12 cellular contexts compared by ENCODE assay signal in genomic region chr2:6506311-6507258, GRCh38.
A peak's percentile ranks its signal among the peaks of the same experiment; 100 is the strongest.
DNase-seq lines count a peak whose midpoint lies in the region; FAIRE-seq and TF ChIP-seq lines count a peak whose summit lies in the region.
"Had no signal": no experiment of that assay in that cellular context is flagged by ENCODE, and none has a peak within 500 bp of the region (broad histone marks: within the 10 kb centered on the region; RNA-seq: fewer than 3 reads in every experiment).

No MANE protein-coding gene starts in this region.

- H3K9me3 ChIP-seq in sigmoid colon (no peaks in the 10 kb centered on the region), WERI-Rb-1 (ENCODE audit: severe bottlenecking) (no peaks in the 10 kb centered on the region), tibial nerve (no peaks in the 10 kb centered on the region)
- H3K9me3 ChIP-seq: SJSA1 had no signal

- peak overlapping the region in 1 of 5 experiments; percentile 10 for H3K4me3 Mint-ChIP-seq in brain
- H3K4me3 Mint-ChIP-seq: B cell had no signal

- H3K27me3 ChIP-seq in sigmoid colon (no peaks in the 10 kb centered on the region), WERI-Rb-1 (ENCODE audit: insufficient read depth, low read depth, severe bottlenecking) (no peaks in the 10 kb centered on the region), tibial nerve (no peaks in the 10 kb centered on the region)
- H3K27me3 ChIP-seq: SJSA1 had no signal

- H3K27ac ChIP-seq in sigmoid colon (no peak overlapping the region), WERI-Rb-1 (no peak overlapping the region), tibial nerve (no peak overlapping the region)
- H3K27ac ChIP-seq: SJSA1 had no signal

- no peaks in the 10 kb centered on the region for H3K27me3 Mint-ChIP-seq in brain
- H3K27me3 Mint-ChIP-seq: B cell had no signal

- 62 to 67% methylated on average over 14 of the region's 14 CpGs for WGBS in sigmoid colon, 2 donors
- 54 to 56% methylated on average over 14 of the region's 14 CpGs for WGBS in tibial nerve, 2 donors

- TF ChIP-seq EP300 in sigmoid colon (IDR thresholded peaks at IDR 0.05) (no peak), tibial nerve (IDR thresholded peaks at IDR 0.05) (no peak)

- TF ChIP-seq POLR2A in sigmoid colon (IDR thresholded peaks at IDR 0.05) (no peak), tibial nerve (IDR thresholded peaks at IDR 0.05) (no peak)

- in situ Hi-C loops in ACHN (cut with HindIII; ENCODE audit: low pct_ligation_motif_present, low pct_unique_long_range_greater_than_20kb, low sequenced_read_pairs) = no loop called here

- no peak overlapping the region for H3K4me3 ChIP-seq in sigmoid colon
- no peak overlapping the region for H3K4me3 ChIP-seq in WERI-Rb-1 (ENCODE audit: low read depth, low read length)
- H3K4me3 ChIP-seq in tibial nerve = no peak overlapping the region
- H3K4me3 ChIP-seq: K562, SJSA1 had no signal

- intact Hi-C loops in sigmoid colon (cut with DNase I) = no loop called here

- H3K36me3 ChIP-seq in sigmoid colon (no peaks in the 10 kb centered on the region), WERI-Rb-1 (no peaks in the 10 kb centered on the region), tibial nerve (no peaks in the 10 kb centered on the region)
- H3K36me3 ChIP-seq: SJSA1 had no signal

- peaks cover 37% of the 10 kb centered on the region for H3K4me1 Mint-ChIP-seq in brain
- H3K4me1 Mint-ChIP-seq: B cell had no signal

- H3K27ac Mint-ChIP-seq in brain = peak overlapping the region; percentile 15 to 80 (median 61)
- H3K27ac Mint-ChIP-seq: B cell had no signal

- DNase-seq in ACHN = peak; percentile 64
- DNase-seq in LHCN-M2 (ENCODE audit: low read depth) = peak; percentile 71
- peak; percentile 66 for DNase-seq in left kidney (ENCODE audit: low read depth, low spot score)
- no peak for DNase-seq in sigmoid colon
- no peak for DNase-seq in WERI-Rb-1
- DNase-seq in tibial nerve (ENCODE audit: low spot score in 2 of 2) = no peak
- DNase-seq in D721Med (ENCODE audit: insufficient read length, low spot score) = no peak
- DNase-seq: NCI-H2171 had no signal

- H3K9me3 Mint-ChIP-seq in brain = peaks cover 0 to 4% (median 0%) of the 10 kb centered on the region in 5 experiments

- H3K36me3 Mint-ChIP-seq in brain = no peaks in the 10 kb centered on the region

- peaks cover 0 to 4% (median 0%) of the 10 kb centered on the region in 4 donors for H3K4me1 ChIP-seq in sigmoid colon
- H3K4me1 ChIP-seq in tibial nerve = no peaks in the 10 kb centered on the region

- FAIRE-seq in D721Med (lab: Jason Lieb, UNC) = no peak
- FAIRE-seq: K562 had no signal

- no peak for TF ChIP-seq CTCF in brain (conservative IDR thresholded peaks at IDR 0.05)
- TF ChIP-seq CTCF in sigmoid colon (IDR thresholded peaks at IDR 0.05) = no peak
- TF ChIP-seq CTCF in WERI-Rb-1 (IDR thresholded peaks at IDR 0.05; ENCODE audit: low read depth, low read length) = no peak
- no peak for TF ChIP-seq CTCF in tibial nerve (IDR thresholded peaks at IDR 0.05)
- TF ChIP-seq CTCF in D721Med (IDR thresholded peaks at IDR 0.05; ENCODE audit: insufficient read depth, missing control alignments) = no peak

Comparison
In these comparisons a context has a peak if more than half of its experiments do, and no peak if none do; other contexts are left out.
1. DNase-seq: peak in ACHN (single experiment), LHCN-M2 (single experiment) and left kidney (single experiment); none in sigmoid colon (single experiment), WERI-Rb-1 (single experiment), tibial nerve (0 of 2) and D721Med (single experiment).